7 cellular contexts compared by ENCODE assay signal in the genomic region with DNA sequence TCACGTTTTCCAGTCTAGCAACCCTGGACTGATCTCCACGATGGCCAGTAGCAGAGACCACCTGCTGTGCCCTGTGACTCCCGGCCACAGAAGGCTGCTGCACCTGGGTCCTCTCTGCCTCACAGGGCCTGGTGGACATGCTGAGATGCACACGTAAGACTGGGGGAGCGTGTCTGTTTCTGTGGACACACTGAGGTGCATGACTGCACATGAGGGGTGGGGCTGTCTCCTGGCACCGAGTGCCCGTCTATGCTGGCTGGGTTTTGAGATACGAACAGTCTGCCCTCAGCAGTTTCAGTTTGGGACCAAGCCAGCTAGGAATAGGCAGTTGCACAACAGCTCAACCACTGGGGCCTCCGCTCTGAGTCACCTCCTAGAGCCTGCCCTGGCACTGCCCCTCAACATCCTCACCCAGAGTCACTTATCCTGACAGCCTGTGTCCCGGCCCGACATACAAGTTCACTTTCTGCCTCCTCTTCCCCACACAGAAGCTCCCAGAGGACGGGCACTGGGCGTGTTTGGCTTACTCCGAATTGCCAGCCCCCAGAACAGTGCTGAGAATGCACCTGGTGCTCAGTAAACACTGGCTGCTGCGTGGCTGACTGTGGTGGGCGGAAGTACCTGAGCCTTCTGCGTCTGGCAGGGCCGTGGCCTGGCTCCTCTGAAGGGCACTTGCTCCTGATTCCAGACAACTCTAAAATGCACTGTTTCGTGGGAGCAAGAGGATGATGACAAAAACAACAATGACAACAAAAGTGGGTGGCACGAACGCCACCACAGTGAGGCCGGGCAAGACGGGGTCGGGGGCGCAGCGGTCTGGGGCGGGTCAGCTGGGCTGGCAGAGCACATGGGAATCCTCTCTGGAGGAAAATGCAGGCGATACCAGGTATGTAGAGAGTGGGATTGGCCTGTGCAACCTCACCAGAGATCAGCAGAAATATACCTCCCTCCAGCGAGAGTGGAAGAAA. TPM values are rescaled to one million over a fixed set of nuclear protein-coding genes. Genes with fewer than 3 reads are reported as not detected.
A peak's percentile ranks its signal among the peaks of the same experiment; 100 is the strongest.
DNase-seq lines count a peak whose midpoint lies in the region; ATAC-seq and TF ChIP-seq lines count a peak whose summit lies in the region.

No MANE protein-coding gene starts in this region.

- H3K4me1 ChIP-seq in smooth muscle cell (ENCODE audit: low read depth): no peaks in the 10 kb centered on the region

- ATAC-seq in HG02852 (IDR thresholded peaks at IDR 0.05; ENCODE audit: unreplicated experiment): no peak
- no peak for ATAC-seq in HG03457 (IDR thresholded peaks at IDR 0.05; ENCODE audit: unreplicated experiment)

- H3K4me2 ChIP-seq in smooth muscle cell: no peak overlapping the region

- H3K27me3 ChIP-seq in smooth muscle cell (ENCODE audit: low read depth): no peaks in the 10 kb centered on the region

- no peak overlapping the region for H2AFZ ChIP-seq in smooth muscle cell (ENCODE audit: low read depth)

- H3K27ac ChIP-seq in smooth muscle cell (ENCODE audit: low read depth): no peak overlapping the region

- TF ChIP-seq CTCF in smooth muscle cell (IDR thresholded peaks at IDR 0.05; ENCODE audit: borderline replicate concordance, insufficient read depth, poor library complexity, severe bottlenecking): no peak

- H3K9ac ChIP-seq in smooth muscle cell (ENCODE audit: low read depth): no peak overlapping the region

- no peaks in the 10 kb centered on the region for H4K20me1 ChIP-seq in smooth muscle cell (ENCODE audit: low read depth)

- WGBS in smooth muscle cell (ENCODE audit: low lambda C conversion rate): 82% methylated on average over 29 of the region's 29 CpGs

- no peaks in the 10 kb centered on the region for H3F3A ChIP-seq in smooth muscle cell (ENCODE audit: low read depth)

- H3K36me3 ChIP-seq in smooth muscle cell (ENCODE audit: low read depth): no peaks in the 10 kb centered on the region

- H3K79me2 ChIP-seq in smooth muscle cell (ENCODE audit: low read depth): no peaks in the 10 kb centered on the region

- no peak overlapping the region for H3K4me3 ChIP-seq in smooth muscle cell

- DNase-seq in HT-29 (ENCODE audit: low spot score): peak; percentile 73
- peak; percentile 19 for DNase-seq in SIG-M5 (lab: John Stamatoyannopoulos, UW)
- peak; percentile 99 for DNase-seq in glomerular visceral epithelial cell (ENCODE audit: extremely low spot score)
- DNase-seq in smooth muscle cell (lab: John Stamatoyannopoulos, UW; ENCODE audit: unreplicated experiment): peak; percentile 25
- DNase-seq in NCI-H510A (lab: John Stamatoyannopoulos, UW): no peak

- H3K9me3 ChIP-seq in smooth muscle cell (replicated peaks; ENCODE audit: low read depth): no peaks in the 10 kb centered on the region

RNA-seq across cellular contexts. Expression of gene RNF212, which starts 30.9 kb away (rescaled TPM):
- total RNA-seq in HT-29 (2014; rRNA removed; shearing (Covaris generic)): not detected in 2 replicates
- total RNA-seq in smooth muscle cell: 0.67 and 1.3 TPM in 2 replicates
- polyA plus RNA-seq in smooth muscle cell: 1.8 and 4.6 TPM in 2 replicates
